8 cellular contexts compared by ENCODE assay signal in genomic region chr1:28259935-28260802, GRCh38. TPM values are rescaled to one million over a fixed set of nuclear protein-coding genes. Genes with fewer than 3 reads are reported as not detected.
DNase-seq lines count a peak whose midpoint lies in the region; ATAC-seq and TF ChIP-seq lines count a peak whose summit lies in the region.

No MANE protein-coding gene starts in this region.

- H3K36me3 Mint-ChIP-seq in Calu3 (ENCODE audit: insufficient read depth, unreplicated experiment) = peaks cover 35% of the 10 kb centered on the region

- H3K4me1 ChIP-seq in SJCRH30 (peaks cover 4% of the 10 kb centered on the region; the same call in 1 of the 2 replicates), iPS-18a (ENCODE audit: control insufficient read depth, low read depth, low read length) (peaks cover 3% of the 10 kb centered on the region)

- peak overlapping the region; percentile 77 for H3K4me3 Mint-ChIP-seq in Calu3 (ENCODE audit: low read depth, unreplicated experiment)

- H3K36me3 ChIP-seq in SJCRH30 = no peaks in the 10 kb centered on the region
- H3K36me3 ChIP-seq in brain microvascular endothelial cell (replicated peaks) = no peaks in the 10 kb centered on the region
- no peaks in the 10 kb centered on the region for H3K36me3 ChIP-seq in iPS-18a (ENCODE audit: control insufficient read depth, low read depth, low read length)

- BruUV-seq in Calu3 (replicated peaks; lab: Mats Ljungman, UMichigan) = no TSS peak

- no peaks in the 10 kb centered on the region for H3K9me3 Mint-ChIP-seq in Calu3 (ENCODE audit: low read depth, unreplicated experiment)

- intact Hi-C loops in Calu3 (cut with micrococcal nuclease; ENCODE audit: unreplicated experiment) = no loop called here

- H3K27ac Mint-ChIP-seq in Calu3 (ENCODE audit: unreplicated experiment) = no peak overlapping the region

- H3K4me3 ChIP-seq in SJCRH30 (peak overlapping the region; percentile 72), brain microvascular endothelial cell (ENCODE audit: low read depth, low read length) (peak overlapping the region; percentile 89), iPS-18a (ENCODE audit: low read length) (peak overlapping the region; percentile 84), retinal pigment epithelial cell (ENCODE audit: low read length) (peak overlapping the region; percentile 90)

- TF ChIP-seq CTCF in Calu3 (IDR thresholded peaks at IDR 0.05; ENCODE audit: unreplicated experiment) = no peak
- no peak for TF ChIP-seq CTCF in brain microvascular endothelial cell (IDR thresholded peaks at IDR 0.05; ENCODE audit: low read depth, low read length, missing control alignments)
- TF ChIP-seq CTCF in retinal pigment epithelial cell (conservative IDR thresholded peaks at IDR 0.05; ENCODE audit: low read depth, low read length) = no peak

- CTCF ChIA-PET in Calu3 (lab: Charles Lee) = interaction anchor here (0.6 to 1.7 kb wide), 3 partner anchors 11 to 55 kb away, joined by 3 to 9 read pairs (median 4); no protein-coding TSS in a partner anchor

- H3K27me3 Mint-ChIP-seq in Calu3 (ENCODE audit: unreplicated experiment) = no peaks in the 10 kb centered on the region

- in situ Hi-C loops in brain microvascular endothelial cell (cut with HindIII; ENCODE audit: low pct_ligation_motif_present, low sequenced_read_pairs) = no loop called here

- peak; percentile 12 for ATAC-seq in HG03045 (IDR thresholded peaks at IDR 0.05; ENCODE audit: unreplicated experiment)
- ATAC-seq in GM21526 (IDR thresholded peaks at IDR 0.05; ENCODE audit: low FRiP score, unreplicated experiment) = no peak

- H3K4me1 Mint-ChIP-seq in Calu3 (ENCODE audit: low read depth, unreplicated experiment) = peaks cover 18% of the 10 kb centered on the region

- H3K27me3 ChIP-seq in SJCRH30 (no peaks in the 10 kb centered on the region), brain microvascular endothelial cell (replicated peaks) (no peaks in the 10 kb centered on the region), iPS-18a (ENCODE audit: control insufficient read depth, insufficient read depth, low read length) (no peaks in the 10 kb centered on the region)

- DNase-seq in Calu3 = peak; percentile 46
- peak; percentile 83 to 84 for DNase-seq in SJCRH30
- DNase-seq in brain microvascular endothelial cell = peak; percentile 71
- DNase-seq in retinal pigment epithelial cell (ENCODE audit: low read depth) = peak; percentile 60
- DNase-seq in OCI-M2 (lab: John Stamatoyannopoulos, UW; ENCODE audit: unreplicated experiment) = no peak

- H3K27ac ChIP-seq in SJCRH30 (peak overlapping the region; percentile 5; the same call in 1 of the 2 replicates), brain microvascular endothelial cell (peak overlapping the region; percentile 75), iPS-18a (ENCODE audit: low read length) (no peak overlapping the region)

- peak overlapping the region; percentile 86 for H3K9ac ChIP-seq in iPS-18a (ENCODE audit: low read length)

- H3K9me3 ChIP-seq in SJCRH30 (replicated peaks) (no peaks in the 10 kb centered on the region), iPS-18a (ENCODE audit: control insufficient read depth, low read depth, low read length) (no peaks in the 10 kb centered on the region)

RNA-seq across cellular contexts. Expression of gene SESN2, which starts 0.9 kb away (rescaled TPM):
- total RNA-seq in Calu3 (2022) = 12.4 and 13.0 TPM in 2 replicates
- 5.8 and 8.2 TPM in 2 replicates for total RNA-seq in SJCRH30 (2014; rRNA removed; shearing (Covaris generic))

RNA-seq across cellular contexts. Expression of gene ATP5IF1, which starts 24.2 kb away (rescaled TPM):
- 112 and 125 TPM in 2 replicates for total RNA-seq in Calu3 (2022)
- 174 and 179 TPM in 2 replicates for total RNA-seq in SJCRH30 (2014; rRNA removed; shearing (Covaris generic))

RNA-seq across cellular contexts. Expression of gene DNAJC8, which starts 27.3 kb away (rescaled TPM):
- total RNA-seq in Calu3 (2022) = 57.6 and 58.3 TPM in 2 replicates
- total RNA-seq in SJCRH30 (2014; rRNA removed; shearing (Covaris generic)) = 115 and 127 TPM in 2 replicates
